38 cellular contexts compared by ENCODE assay signal in the genomic region with DNA sequence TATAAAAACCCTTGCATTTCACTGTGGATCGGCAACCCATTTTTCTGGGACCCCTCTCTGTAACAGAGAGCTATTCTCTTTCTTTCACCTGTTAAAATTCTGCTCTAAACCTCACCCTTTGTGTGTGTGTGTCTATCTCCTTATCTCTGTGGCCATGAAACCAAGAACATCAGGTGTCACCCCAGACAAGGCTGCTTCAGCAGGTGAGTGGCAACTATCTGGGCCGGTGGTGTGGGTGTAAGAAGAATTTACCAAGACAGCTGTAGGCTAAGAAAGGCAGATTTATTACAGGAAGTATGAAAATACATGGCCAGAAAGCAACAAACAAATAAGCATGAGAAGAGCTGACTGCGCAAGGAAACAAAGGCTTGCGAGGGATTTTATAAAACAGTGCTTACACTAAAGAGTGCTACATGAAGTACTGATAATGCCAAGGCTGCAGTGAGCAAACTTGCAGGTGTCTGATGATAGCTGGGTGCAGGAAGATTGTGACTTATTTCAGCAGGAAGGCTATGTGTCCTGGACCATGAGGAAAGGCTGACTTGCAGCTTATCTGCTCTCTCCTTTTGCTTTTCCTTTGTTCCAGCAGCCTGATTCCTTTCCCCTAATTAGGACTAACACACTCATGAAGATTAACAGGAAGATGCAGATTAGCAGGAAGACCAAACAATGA.
"Had no signal": no experiment of that assay in that cellular context is flagged by ENCODE, and none has a peak within 500 bp of the region (broad histone marks: within the 10 kb centered on the region; RNA-seq: fewer than 3 reads in every experiment).

No MANE protein-coding gene starts in this region.

- H3K27me3 Mint-ChIP-seq: activated CD4-positive, alpha-beta T cell treated with anti-CD3 and anti-CD28 coated beads, Interleukin-2, amount 10 ng/mL, durations not matched to agents 24 days and 14 days; activated CD8-positive, alpha-beta T cell treated with anti-CD3 and anti-CD28 coated beads for 36 hours; activated T-helper 17 cell treated with anti-CD3 and anti-CD28 coated beads, Interleukin-2, amount 50 U/mL, for 72 hours; T-cell had no signal

- H3K27ac ChIP-seq: brain microvascular endothelial cell, Peyer's patch, SJSA1 had no signal

- H3K27me3 ChIP-seq: brain microvascular endothelial cell, MG63, Peyer's patch, SJSA1 had no signal

- H3K36me3 ChIP-seq: brain microvascular endothelial cell, MG63, SJSA1 had no signal

- H3K9me3 Mint-ChIP-seq: activated CD8-positive, alpha-beta T cell treated with anti-CD3 and anti-CD28 coated beads for 36 hours; activated T-helper 17 cell treated with anti-CD3 and anti-CD28 coated beads, Interleukin-2, amount 50 U/mL, for 72 hours had no signal

- H3K4me1 Mint-ChIP-seq: activated CD4-positive, alpha-beta T cell treated with anti-CD3 and anti-CD28 coated beads, Interleukin-2, amount 10 ng/mL, durations not matched to agents 24 days and 14 days; activated naive CD8-positive, alpha-beta T cell treated with anti-CD3 and anti-CD28 coated beads for 36 hours; activated T-helper 17 cell treated with anti-CD3 and anti-CD28 coated beads, Interleukin-2, amount 50 U/mL, for 72 hours; T-cell had no signal

- H3K4me1 ChIP-seq: Peyer's patch, SJSA1 had no signal

- DNase-seq: activated CD4-positive, alpha-beta T cell treated with anti-CD3 and anti-CD28 coated beads, Interleukin-2, amount 10 ng/mL, durations not matched to agents 24 days and 14 days; activated CD4-positive, alpha-beta T cell treated with anti-CD3 and anti-CD28 coated beads, Interleukin-2, amount 50 U/mL, for 4 hours; activated CD8-positive, alpha-beta T cell treated with anti-CD3 and anti-CD28 coated beads for 36 hours; activated effector memory CD4-positive, alpha-beta T cell treated with anti-CD3 and anti-CD28 coated beads, Interleukin-2, amount 50 U/mL, for 16 hours; activated naive CD4-positive, alpha-beta T cell; activated naive CD4-positive, alpha-beta T cell treated with anti-CD3 and anti-CD28 coated beads, Interleukin-2, amount 50 U/mL, for 16 hours; activated naive CD8-positive, alpha-beta T cell treated with anti-CD3 and anti-CD28 coated beads for 36 hours; activated T-cell treated with anti-CD3 and anti-CD28 coated beads, Interleukin-2, amount 50 U/mL, for 1 hour; activated T-cell treated with anti-CD3 and anti-CD28 coated beads, Interleukin-2, amount 50 U/mL, for 72 hours; amniotic stem cell; aorta; brain microvascular endothelial cell; central memory CD4-positive, alpha-beta T cell; Kasumi-1; KG1; MG63; MV-4-11; NCI-H1092 treated with DMSO at 0.1 percent for 48 hours; NCI-H146; NCI-H187; NCI-H2029 treated with DMSO at 0.1 percent for 48 hours; NCI-H2171 treated with DMSO at 0.1 percent for 48 hours; NCI-H2227 treated with DMSO at 0.1 percent for 48 hours; NCI-H446; NCI-H510A treated with DMSO at 0.1 percent for 48 hours; NCI-H526 treated with DMSO at 0.1 percent for 48 hours; NCI-H774; NK-92 treated with Interleukin-12 subunit alpha and Interleukin-12 subunit beta, amount 100 ng/mL, for 24 hours; PC-3; Peyer's patch; RPMI8226; SHP77 treated with DMSO at 0.1 percent for 48 hours; T-cell; T-helper 2 cell; T-helper 9 cell had no signal

- H3K4me3 Mint-ChIP-seq: activated CD4-positive, alpha-beta T cell treated with anti-CD3 and anti-CD28 coated beads, Interleukin-2, amount 10 ng/mL, durations not matched to agents 24 days and 14 days; activated CD8-positive, alpha-beta T cell treated with anti-CD3 and anti-CD28 coated beads for 36 hours; activated naive CD8-positive, alpha-beta T cell treated with anti-CD3 and anti-CD28 coated beads for 36 hours; activated T-cell treated with anti-CD3 and anti-CD28 coated beads, Interleukin-2, amount 50 U/mL, for 72 hours; activated T-helper 17 cell treated with anti-CD3 and anti-CD28 coated beads, Interleukin-2, amount 50 U/mL, for 72 hours; T-cell had no signal

- ATAC-seq: activated CD8-positive, alpha-beta T cell treated with anti-CD3 and anti-CD28 coated beads for 36 hours; activated T-cell treated with anti-CD3 and anti-CD28 coated beads, Interleukin-2, amount 50 U/mL, for 72 hours; activated T-helper 17 cell treated with anti-CD3 and anti-CD28 coated beads, Interleukin-2, amount 50 U/mL, for 72 hours; PC-3; SK-N-SH treated with all-trans-retinoic acid at 6 μM for 48 hours; T-cell had no signal

- H3K4me3 ChIP-seq: MG63, Peyer's patch, SJSA1 had no signal

- H3K9me3 ChIP-seq: MG63, Peyer's patch, SJSA1 had no signal

- H3K27ac Mint-ChIP-seq: activated CD4-positive, alpha-beta T cell treated with anti-CD3 and anti-CD28 coated beads, Interleukin-2, amount 10 ng/mL, durations not matched to agents 24 days and 14 days; activated CD8-positive, alpha-beta T cell treated with anti-CD3 and anti-CD28 coated beads for 36 hours; activated naive CD8-positive, alpha-beta T cell treated with anti-CD3 and anti-CD28 coated beads for 36 hours; activated T-cell treated with anti-CD3 and anti-CD28 coated beads, Interleukin-2, amount 50 U/mL, for 72 hours; activated T-helper 17 cell treated with anti-CD3 and anti-CD28 coated beads, Interleukin-2, amount 50 U/mL, for 72 hours; T-cell had no signal

- H3K36me3 Mint-ChIP-seq: activated naive CD8-positive, alpha-beta T cell treated with anti-CD3 and anti-CD28 coated beads for 36 hours; T-cell had no signal
